In the genomic region with DNA sequence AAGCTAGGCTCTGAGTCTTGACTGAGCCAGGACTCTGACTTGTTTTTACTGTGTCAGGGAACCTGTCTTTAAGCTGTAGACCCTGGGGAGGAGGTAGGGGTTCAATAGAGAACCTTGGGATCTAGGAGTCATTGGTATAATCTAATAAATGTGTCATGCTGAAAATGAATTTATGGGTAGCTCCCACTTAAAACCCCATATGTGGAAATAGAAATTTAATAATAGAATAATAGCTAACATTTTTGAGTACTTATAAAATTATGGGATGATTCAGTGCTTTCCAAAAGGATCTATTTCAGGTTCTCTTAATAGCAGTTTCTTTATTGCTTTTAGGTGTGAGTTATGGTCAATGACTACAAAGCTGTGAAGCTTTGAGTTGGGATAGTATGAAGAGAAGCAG, we compare ENCODE assay signal across 22 cellular contexts.
"Had no signal": no experiment of that assay in that cellular context is flagged by ENCODE, and none has a peak within 500 bp of the region (broad histone marks: within the 10 kb centered on the region; RNA-seq: fewer than 3 reads in every experiment).

No MANE protein-coding gene starts in this region.

- H3K9me3 Mint-ChIP-seq: effector memory CD8-positive, alpha-beta T cell; naive thymus-derived CD8-positive, alpha-beta T cell; neural progenitor cell; stimulated activated naive CD8-positive, alpha-beta T cell treated with anti-CD3 and anti-CD28 coated beads, Interleukin-15, amount 100 ng/mL, for 72 hours had no signal

- H3K4me3 ChIP-seq: left lung, neural progenitor cell, right lobe of liver, suprapubic skin, transverse colon, upper lobe of right lung, vagina had no signal

- ATAC-seq: effector memory CD8-positive, alpha-beta T cell; left lung; naive thymus-derived CD8-positive, alpha-beta T cell; upper lobe of right lung had no signal

- H3K4me1 ChIP-seq: left lung, suprapubic skin, transverse colon, vagina had no signal

- H3K27ac ChIP-seq: left lung, neural progenitor cell, parathyroid adenoma, right lobe of liver, suprapubic skin, transverse colon, upper lobe of right lung, vagina had no signal

- H3K27ac Mint-ChIP-seq: effector memory CD8-positive, alpha-beta T cell; naive thymus-derived CD8-positive, alpha-beta T cell; neural progenitor cell; progenitor cell of endocrine pancreas had no signal

- H3K9me3 ChIP-seq: right lobe of liver, suprapubic skin, transverse colon, upper lobe of right lung, vagina had no signal

- H3K27me3 Mint-ChIP-seq: effector memory CD8-positive, alpha-beta T cell; naive thymus-derived CD8-positive, alpha-beta T cell; progenitor cell of endocrine pancreas; stimulated activated naive CD8-positive, alpha-beta T cell treated with anti-CD3 and anti-CD28 coated beads, Interleukin-15, amount 100 ng/mL, for 72 hours had no signal

- H3K9ac ChIP-seq: neural progenitor cell, parathyroid adenoma had no signal

- DNase-seq: cortex of kidney; effector memory CD8-positive, alpha-beta T cell; hypothalamus; left lung; mesendoderm; naive thymus-derived CD8-positive, alpha-beta T cell; right lobe of liver; stimulated activated CD4-positive, alpha-beta T cell treated with anti-CD3 and anti-CD28 coated beads, Interleukin-15, amount 100 ng/mL, for 24 hours; stimulated activated CD4-positive, alpha-beta T cell treated with anti-CD3 and anti-CD28 coated beads, Interleukin-2, amount 100 ng/mL, for 48 hours; stimulated activated naive CD4-positive, alpha-beta T cell; stimulated activated naive CD8-positive, alpha-beta T cell treated with anti-CD3 and anti-CD28 coated beads, Interleukin-15, amount 100 ng/mL, for 72 hours; transverse colon; upper lobe of right lung had no signal

- H3K4me3 Mint-ChIP-seq: effector memory CD8-positive, alpha-beta T cell; naive thymus-derived CD8-positive, alpha-beta T cell; neural progenitor cell had no signal

- FAIRE-seq: endometrium, frontal cortex, keratinocyte, small intestine had no signal
